23 cellular contexts compared by ENCODE assay signal in the genomic region with DNA sequence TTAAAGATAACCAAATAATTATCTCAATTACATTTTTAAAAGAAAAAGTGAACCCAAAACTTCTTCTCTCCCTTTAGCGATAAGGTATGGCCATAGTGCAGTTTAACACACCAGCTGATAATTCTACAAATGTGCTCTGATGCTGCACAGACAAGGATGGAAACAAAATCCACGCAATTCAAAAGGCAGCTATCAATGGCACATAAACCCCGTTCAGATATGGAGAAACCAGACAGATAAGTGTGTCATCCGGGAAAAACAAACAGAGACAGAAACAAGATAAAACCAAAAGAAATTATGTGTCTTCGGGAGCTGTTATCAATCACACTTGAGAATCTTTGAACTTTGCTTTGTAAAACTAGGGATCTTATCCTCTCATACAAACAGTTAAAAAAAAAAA.
"Had no signal": no experiment of that assay in that cellular context is flagged by ENCODE, and none has a peak within 500 bp of the region (broad histone marks: within the 10 kb centered on the region; RNA-seq: fewer than 3 reads in every experiment).

No MANE protein-coding gene starts in this region.

- H3K4me1 Mint-ChIP-seq: activated T-helper 17 cell treated with anti-CD3 and anti-CD28 coated beads, Interleukin-2, amount 50 U/mL, for 72 hours had no signal

- H3K27ac Mint-ChIP-seq: activated CD4-positive, alpha-beta T cell treated with anti-CD3 and anti-CD28 coated beads, Interleukin-2, amount 10 ng/mL, durations not matched to agents 24 days and 14 days; activated CD8-positive, alpha-beta T cell treated with anti-CD3 and anti-CD28 coated beads for 36 hours; activated naive CD8-positive, alpha-beta T cell treated with anti-CD3 and anti-CD28 coated beads for 36 hours; activated T-helper 17 cell treated with anti-CD3 and anti-CD28 coated beads, Interleukin-2, amount 50 U/mL, for 72 hours; stimulated activated naive CD8-positive, alpha-beta T cell treated with anti-CD3 and anti-CD28 coated beads, Interleukin-15, amount 100 ng/mL, for 72 hours; T-cell had no signal

- H3K36me3 Mint-ChIP-seq: activated naive CD8-positive, alpha-beta T cell treated with anti-CD3 and anti-CD28 coated beads for 36 hours; T-cell had no signal

- DNase-seq: activated CD4-positive, alpha-beta T cell treated with anti-CD3 and anti-CD28 coated beads, Interleukin-2, amount 10 ng/mL, durations not matched to agents 24 days and 14 days; activated CD4-positive, CD25-positive, alpha-beta regulatory T cell; activated CD8-positive, alpha-beta T cell treated with anti-CD3 and anti-CD28 coated beads for 36 hours; activated naive CD4-positive, alpha-beta T cell; activated naive CD8-positive, alpha-beta T cell treated with anti-CD3 and anti-CD28 coated beads for 36 hours; activated T-cell treated with anti-CD3 and anti-CD28 coated beads, Interleukin-2, amount 50 U/mL, for 1 hour; amygdala; effector CD4-positive, alpha-beta T cell; esophagus squamous epithelium; hippocampal formation; left cardiac atrium; lower lobe of right lung; stimulated activated CD4-positive, alpha-beta T cell treated with anti-CD3 and anti-CD28 coated beads, Interleukin-15, amount 100 ng/mL, for 24 hours; stimulated activated CD4-positive, alpha-beta T cell treated with anti-CD3 and anti-CD28 coated beads, Interleukin-2, amount 100 ng/mL, for 48 hours; stimulated activated naive CD8-positive, alpha-beta T cell treated with anti-CD3 and anti-CD28 coated beads, Interleukin-15, amount 100 ng/mL, for 72 hours; T-cell; trophoblast cell had no signal

- H3K36me3 ChIP-seq: colonic mucosa, lower lobe of right lung, right atrium auricular region, suprapubic skin had no signal

- H3K27me3 ChIP-seq: colonic mucosa, esophagus squamous epithelium, right atrium auricular region, suprapubic skin had no signal

- H3K4me3 Mint-ChIP-seq: activated CD4-positive, alpha-beta T cell treated with anti-CD3 and anti-CD28 coated beads, Interleukin-2, amount 10 ng/mL, durations not matched to agents 24 days and 14 days; activated CD8-positive, alpha-beta T cell treated with anti-CD3 and anti-CD28 coated beads for 36 hours; activated naive CD8-positive, alpha-beta T cell treated with anti-CD3 and anti-CD28 coated beads for 36 hours; activated T-helper 17 cell treated with anti-CD3 and anti-CD28 coated beads, Interleukin-2, amount 50 U/mL, for 72 hours; stimulated activated naive CD8-positive, alpha-beta T cell treated with anti-CD3 and anti-CD28 coated beads, Interleukin-15, amount 100 ng/mL, for 72 hours; T-cell had no signal

- ATAC-seq: activated CD8-positive, alpha-beta T cell treated with anti-CD3 and anti-CD28 coated beads for 36 hours; activated T-helper 17 cell treated with anti-CD3 and anti-CD28 coated beads, Interleukin-2, amount 50 U/mL, for 72 hours; stimulated activated naive CD8-positive, alpha-beta T cell treated with anti-CD3 and anti-CD28 coated beads, Interleukin-15, amount 100 ng/mL, for 72 hours; T-cell had no signal

- H3K9me3 ChIP-seq: colonic mucosa, esophagus squamous epithelium, lower lobe of right lung, right atrium auricular region, suprapubic skin had no signal

- H3K9me3 Mint-ChIP-seq: activated CD8-positive, alpha-beta T cell treated with anti-CD3 and anti-CD28 coated beads for 36 hours; activated naive CD8-positive, alpha-beta T cell treated with anti-CD3 and anti-CD28 coated beads for 36 hours; activated T-helper 17 cell treated with anti-CD3 and anti-CD28 coated beads, Interleukin-2, amount 50 U/mL, for 72 hours; neural crest cell; stimulated activated naive CD8-positive, alpha-beta T cell treated with anti-CD3 and anti-CD28 coated beads, Interleukin-15, amount 100 ng/mL, for 72 hours; T-cell had no signal

- H3K4me3 ChIP-seq: colonic mucosa, esophagus squamous epithelium, lower lobe of right lung, right atrium auricular region, skin epidermis, suprapubic skin had no signal

- H3K27ac ChIP-seq: colonic mucosa, esophagus squamous epithelium, lower lobe of right lung, skin epidermis, suprapubic skin had no signal
